Comparison of ENCODE assay signal across 11 cellular contexts in the genomic region with DNA sequence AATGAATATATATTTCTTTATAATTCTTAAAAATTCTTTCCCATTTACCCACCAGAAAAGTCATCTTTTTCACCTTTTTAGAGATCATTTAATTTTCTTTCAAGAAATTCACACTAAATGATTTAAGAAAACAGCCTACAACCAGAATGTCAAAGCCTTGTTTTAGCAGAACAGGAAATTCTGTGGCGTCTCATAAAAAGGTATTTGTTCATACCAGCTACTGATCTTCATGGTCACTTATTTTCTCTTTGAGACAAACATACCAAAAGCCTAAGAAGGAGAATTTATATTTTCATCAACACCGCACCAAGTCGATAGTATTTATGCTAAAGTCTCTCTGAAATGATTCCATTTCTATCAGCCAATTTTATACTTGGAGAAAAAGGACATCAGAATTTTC.
A peak's percentile ranks its signal among the peaks of the same experiment; 100 is the strongest.
DNase-seq lines count a peak whose midpoint lies in the region; ATAC-seq, FAIRE-seq and TF ChIP-seq lines count a peak whose summit lies in the region.
"Had no signal": no experiment of that assay in that cellular context is flagged by ENCODE, and none has a peak within 500 bp of the region (broad histone marks: within the 10 kb centered on the region; RNA-seq: fewer than 3 reads in every experiment).

No MANE protein-coding gene starts in this region.

- peak overlapping the region; percentile 70 for H3K9ac ChIP-seq in OCI-LY3 (ENCODE audit: low read length)

- no peaks in the 10 kb centered on the region for H3K9me3 ChIP-seq in OCI-LY3 (ENCODE audit: insufficient read depth, low read length)
- no peaks in the 10 kb centered on the region for H3K9me3 ChIP-seq in small intestine (ENCODE audit: control insufficient read depth, low read depth)
- H3K9me3 ChIP-seq: HAP-1 had no signal

- H2AFZ ChIP-seq in OCI-LY3 (ENCODE audit: low read depth, low read length): no peak overlapping the region

- no peaks in the 10 kb centered on the region for H4K20me1 ChIP-seq in OCI-LY3 (ENCODE audit: insufficient read depth, low read length)

- peak overlapping the region; percentile 93 for H3K4me2 ChIP-seq in OCI-LY3 (ENCODE audit: low read length)

- DNase-seq in GM12864 (ENCODE audit: low read depth): no peak
- DNase-seq in coronary artery (ENCODE audit: low spot score): no peak
- DNase-seq in small intestine: no peak
- DNase-seq in dedifferentiated amniotic fluid mesenchymal stem cell (ENCODE audit: extremely low spot score): no peak
- DNase-seq in H54 (ENCODE audit: insufficient read length, low spot score): no peak
- DNase-seq: dorsolateral prefrontal cortex, NCI-H187, RPMI8226 had no signal

- FAIRE-seq in small intestine (lab: Jason Lieb, UNC) (no peak), H54 (lab: Jason Lieb, UNC) (no peak)

- no peak for ATAC-seq in HG03095 (IDR thresholded peaks at IDR 0.05; ENCODE audit: unreplicated experiment)

- WGBS in small intestine, 3 donors: 69 to 84% (median 69%) methylated on average over 3 of the region's 3 CpGs

- TF ChIP-seq CTCF in GM12864 (IDR thresholded peaks at IDR 0.05; ENCODE audit: low read depth, low read length, missing control alignments) (no peak), OCI-LY3 (IDR thresholded peaks at IDR 0.05; ENCODE audit: low read depth, low read length) (no peak), coronary artery (IDR thresholded peaks at IDR 0.05) (no peak)

- peaks cover 19% of the 10 kb centered on the region for H3K79me2 ChIP-seq in OCI-LY3 (ENCODE audit: low read length)

- H3K27me3 ChIP-seq in OCI-LY3 (ENCODE audit: low read depth, low read length): no peaks in the 10 kb centered on the region
- H3K27me3 ChIP-seq in small intestine (ENCODE audit: control insufficient read depth in 2 of 2, insufficient read depth in 2 of 2, low read length in 2 of 2): no peaks in the 10 kb centered on the region
- H3K27me3 ChIP-seq: dorsolateral prefrontal cortex had no signal

- no peak for TF ChIP-seq POLR2A in H54 (IDR thresholded peaks at IDR 0.05; ENCODE audit: low read depth, low read length)

- H3K4me1 ChIP-seq in OCI-LY3 (ENCODE audit: low read length) (peaks cover 60% of the 10 kb centered on the region), small intestine (ENCODE audit: control insufficient read depth in 2 of 2, insufficient read depth in 1 of 2, low read depth in 1 of 2, low read length in 1 of 2) (peaks cover 0 to 4% of the 10 kb centered on the region in 2 donors)
- H3K4me1 ChIP-seq: HAP-1 had no signal

- peak overlapping the region; percentile 50; the same call in 1 of the 2 replicates for H3K4me3 ChIP-seq in GM12864 (ENCODE audit: low read depth, low read length)
- peak overlapping the region; percentile 67 for H3K4me3 ChIP-seq in OCI-LY3 (ENCODE audit: low read length)
- H3K4me3 ChIP-seq in coronary artery: peak overlapping the region; percentile 21
- no peak overlapping the region for H3K4me3 ChIP-seq in small intestine (ENCODE audit: low read depth in 1 of 2, low read length in 2 of 2)
- H3K4me3 ChIP-seq: HAP-1 had no signal

- peaks cover 79% of the 10 kb centered on the region for H3K36me3 ChIP-seq in OCI-LY3 (replicated peaks; ENCODE audit: low read depth, low read length)
- peaks cover 0 to 3% of the 10 kb centered on the region in 2 donors for H3K36me3 ChIP-seq in small intestine (ENCODE audit: control insufficient read depth in 2 of 2, insufficient read depth in 2 of 2, low read length in 2 of 2)
- H3K36me3 ChIP-seq: HAP-1 had no signal

- H3K27ac ChIP-seq in OCI-LY3 (ENCODE audit: low read length) (peak overlapping the region; percentile 89), coronary artery (peak overlapping the region; percentile 52 to 74), small intestine (ENCODE audit: low read depth in 1 of 2, low read length in 1 of 2) (peak overlapping the region; percentile 73 to 86)

Comparison
In these comparisons a context has a peak if more than half of its experiments do, and no peak if none do; other contexts are left out.
1. H3K4me3 ChIP-seq: peak in GM12864 (single experiment), OCI-LY3 (single experiment) and coronary artery (single experiment); none in small intestine (0 of 2).
2. Peak in every context shown above with its lines, with median percentiles within 50 percentile points of each other: H3K27ac ChIP-seq.